8 cellular contexts compared by ENCODE assay signal in genomic region chr2:73828818-73829570, GRCh38. TPM values are rescaled to one million over a fixed set of nuclear protein-coding genes. Genes with fewer than 3 reads are reported as not detected.
DNase-seq lines count a peak whose midpoint lies in the region; ATAC-seq and TF ChIP-seq lines count a peak whose summit lies in the region.

Gene STAMBP, plus strand, starts transcription at chr2:73828961. Its CDS starts 1,896 bp downstream, at chr2:73830857.

- H3K4me1 ChIP-seq in heart left ventricle, result peaks cover 0 to 40% (median 17%) of the 10 kb centered on the region in 12 donors

- peak within 1 kb of the TSS; percentile 68 to 97 (median 86) for H3K4me3 ChIP-seq in heart left ventricle

- H3K9me3 ChIP-seq in heart left ventricle, result no peaks in the 10 kb centered on the region

- no peak for TF ChIP-seq CTCF in GM13976 (IDR thresholded peaks at IDR 0.05; ENCODE audit: borderline replicate concordance, control extremely low read depth, extremely low read depth, insufficient read depth, missing control alignments)
- TF ChIP-seq CTCF in heart left ventricle (IDR thresholded peaks at IDR 0.05), result no peak
- TF ChIP-seq CTCF in type B pancreatic cell (conservative IDR thresholded peaks at IDR 0.05), result no peak

- no peaks in the 10 kb centered on the region for H3K27me3 ChIP-seq in heart left ventricle

- H3K36me3 Mint-ChIP-seq in type B pancreatic cell, result peaks cover 6% of the 10 kb centered on the region

- 0% methylated on average over 37 to 48 of the region's 48 CpGs for WGBS in heart left ventricle, 4 donors

- H3K27ac ChIP-seq in heart left ventricle, result peak within 1 kb of the TSS; percentile 88 to 99 (median 95)

- DNase-seq in GM13976 (ENCODE audit: low spot score) (peak; percentile 94), NCI-H146 treated with DMSO at 0.1 percent for 48 hours (lab: John Stamatoyannopoulos, UW; ENCODE audit: unreplicated experiment) (peak; percentile 95), amniotic epithelial cell (ENCODE audit: low read depth) (peak; percentile 95), heart left ventricle (peak; percentile 97), pons (ENCODE audit: low spot score) (peak; percentile 99), type B pancreatic cell (ENCODE audit: extremely low spot score, unreplicated experiment) (peak; percentile 93)

- H3K27ac Mint-ChIP-seq in type B pancreatic cell, result peak within 1 kb of the TSS; percentile 98

- H3K9me3 Mint-ChIP-seq in type B pancreatic cell, result peaks cover 5% of the 10 kb centered on the region

- intact Hi-C loops in T-helper 1 cell treated with Interleukin-12 subunit alpha and Interleukin-12 subunit beta and Interleukin-4 antibody, amounts not matched to agents 30 ng/mL and 1 ng/mL, for 36 hours (cut with micrococcal nuclease), result loop anchor here (1.0 kb wide), 14 partner anchors 49 to 1129 kb away; partner anchors contain the start of genes AUP1, BOLA3, C2orf81 and DGUOK
- intact Hi-C loops in heart left ventricle (cut with DNase I), result loop anchor here in 4 of 10 donors (1.0 to 10.0 kb wide), 8 partner anchors 156 to 756 kb away; partner anchors contain the start of genes TET3 (in 4 of the 4) and BOLA3 (in 2 of the 4)

- peaks cover 23% of the 10 kb centered on the region for H3K4me1 Mint-ChIP-seq in type B pancreatic cell (ENCODE audit: unreplicated experiment)

- peak; percentile 52 to 75 for TF ChIP-seq POLR2A in heart left ventricle (IDR thresholded peaks at IDR 0.05)

- H3K36me3 ChIP-seq in heart left ventricle, result peaks cover 0 to 33% (median 28%) of the 10 kb centered on the region in 9 donors

- H3K27me3 Mint-ChIP-seq in type B pancreatic cell, result peaks cover 19% of the 10 kb centered on the region

- in situ Hi-C loops in GM13976 (cut with MboI; ENCODE audit: low sequenced_read_pairs, unreplicated experiment), result no loop called here

- ATAC-seq in HG02870 (IDR thresholded peaks at IDR 0.05; ENCODE audit: unreplicated experiment), result peak; percentile 90
- peak; percentile 98 to 99 (median 98) for ATAC-seq in heart left ventricle

- H3K4me3 Mint-ChIP-seq in type B pancreatic cell, result peak within 1 kb of the TSS; percentile 98

RNA-seq across cellular contexts. Expression of gene STAMBP, which starts in this region (rescaled TPM):
- total RNA-seq in T-helper 1 cell treated with Interleukin-12 subunit alpha and Interleukin-12 subunit beta and Interleukin-4 antibody, amounts not matched to agents 30 ng/mL and 1 ng/mL, for 36 hours, result 37.0 and 38.1 TPM in 2 replicates
- total RNA-seq in heart left ventricle (10 to 100 TPM; 27.2 to 38.0 (median 34.4) TPM), type B pancreatic cell (ENCODE audit: low replicate concordance) (39.0 and 41.0 TPM in 2 replicates)
- 10 to 100 TPM; 13.2 to 29.2 TPM for polyA plus RNA-seq in heart left ventricle

Comparison
In these comparisons a context has a peak if more than half of its experiments do, and no peak if none do; other contexts are left out.
1. Peak in every context shown above with its lines: DNase-seq, ATAC-seq, H3K4me3 ChIP-seq and H3K27ac ChIP-seq.